Comparison of ENCODE assay signal across 9 cellular contexts in the genomic region with DNA sequence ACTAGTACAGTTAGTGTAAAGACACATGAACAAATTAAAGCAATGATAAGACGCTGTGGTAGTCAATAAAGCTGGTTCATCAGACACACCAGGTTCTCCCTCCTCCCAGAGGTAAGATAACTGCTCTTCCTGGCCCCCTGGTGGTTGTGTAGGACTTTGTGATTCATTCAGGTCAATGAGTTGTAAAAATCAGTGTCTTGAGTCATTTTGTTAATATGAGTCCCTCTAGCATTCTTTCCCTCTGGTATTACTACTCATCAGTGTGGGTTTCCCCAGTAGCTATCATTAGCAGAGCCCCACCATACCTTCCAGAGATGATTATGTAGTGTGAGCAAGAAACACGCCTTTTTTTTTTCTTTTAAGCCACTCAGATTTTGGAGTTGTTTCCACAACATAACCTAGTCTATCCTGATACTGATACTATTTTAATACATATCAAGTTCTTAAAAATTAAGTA. TPM values are rescaled to one million over a fixed set of nuclear protein-coding genes. Genes with fewer than 3 reads are reported as not detected.
DNase-seq lines count a peak whose midpoint lies in the region; ATAC-seq, FAIRE-seq and TF ChIP-seq lines count a peak whose summit lies in the region.
"Had no signal": no experiment of that assay in that cellular context is flagged by ENCODE, and none has a peak within 500 bp of the region (broad histone marks: within the 10 kb centered on the region; RNA-seq: fewer than 3 reads in every experiment).

No MANE protein-coding gene starts in this region.

- peak; percentile 74 for TF ChIP-seq CTCF in bronchial epithelial cell (IDR thresholded peaks at IDR 0.05; ENCODE audit: insufficient read depth, low read length, severe bottlenecking)

- ATAC-seq in HG03280 (IDR thresholded peaks at IDR 0.05; ENCODE audit: unreplicated experiment), result peak; percentile 35

- FAIRE-seq in bronchial epithelial cell (lab: Jason Lieb, UNC), result no peak

- H3K36me3 ChIP-seq in bronchial epithelial cell (ENCODE audit: control insufficient read depth, insufficient read depth, low read length), result no peaks in the 10 kb centered on the region

- H3K4me3 ChIP-seq in bronchial epithelial cell (ENCODE audit: low read depth, low read length), result no peak overlapping the region
- H3K4me3 ChIP-seq: BLaER1 treated with 17β-estradiol and CSF1 and Interleukin-3, amounts not matched to agents 10 nM and 100 nM had no signal

- DNase-seq in NK-92 treated with Interleukin-12 subunit alpha and Interleukin-12 subunit beta, amount 100 ng/mL, for 24 hours (lab: John Stamatoyannopoulos, UW), result peak; percentile 51
- DNase-seq in NK-92 (lab: John Stamatoyannopoulos, UW; ENCODE audit: unreplicated experiment) (no peak), NCI-H345 treated with DMSO at 0.1 percent for 48 hours (lab: John Stamatoyannopoulos, UW; ENCODE audit: unreplicated experiment) (peak; percentile 85), bronchial epithelial cell (ENCODE audit: low read depth) (peak; percentile 95), left kidney (ENCODE audit: low read depth, low spot score) (peak; percentile 85)
- DNase-seq in activated CD4-positive, CD25-positive, alpha-beta regulatory T cell (lab: John Stamatoyannopoulos, UW), result peak; percentile 49 to 69 (median 60)
- DNase-seq in stimulated activated CD4-positive, alpha-beta T cell treated with anti-CD3 and anti-CD28 coated beads, Interleukin-4, amount 100 ng/mL, for 24 hours, result peak; percentile 86

- no peaks in the 10 kb centered on the region for H3K27me3 ChIP-seq in bronchial epithelial cell (ENCODE audit: control insufficient read depth, insufficient read depth, low read length)
- H3K27me3 ChIP-seq: BLaER1 treated with 17β-estradiol and CSF1 and Interleukin-3, amounts not matched to agents 10 nM and 100 nM had no signal

RNA-seq across cellular contexts. Expression of a gene that starts 3.6 kb away (rescaled TPM):
- 24.0 and 24.7 TPM in 2 replicates for total RNA-seq in bronchial epithelial cell

RNA-seq across cellular contexts. Expression of a gene that starts 35.6 kb away (rescaled TPM):
- not detected in 2 replicates for total RNA-seq in bronchial epithelial cell

RNA-seq across cellular contexts. Expression of a gene that starts 46.1 kb away (rescaled TPM):
- total RNA-seq in bronchial epithelial cell, result 15.8 and 22.0 TPM in 2 replicates

RNA-seq across cellular contexts. Expression of a gene that starts 52.1 kb away (rescaled TPM):
- total RNA-seq in bronchial epithelial cell, result 55.2 and 82.9 TPM in 2 replicates

RNA-seq across cellular contexts. Expression of a gene that starts 59.5 kb away (rescaled TPM):
- 0.26 and 0.90 TPM in 2 replicates for total RNA-seq in bronchial epithelial cell
